In the genomic region with DNA sequence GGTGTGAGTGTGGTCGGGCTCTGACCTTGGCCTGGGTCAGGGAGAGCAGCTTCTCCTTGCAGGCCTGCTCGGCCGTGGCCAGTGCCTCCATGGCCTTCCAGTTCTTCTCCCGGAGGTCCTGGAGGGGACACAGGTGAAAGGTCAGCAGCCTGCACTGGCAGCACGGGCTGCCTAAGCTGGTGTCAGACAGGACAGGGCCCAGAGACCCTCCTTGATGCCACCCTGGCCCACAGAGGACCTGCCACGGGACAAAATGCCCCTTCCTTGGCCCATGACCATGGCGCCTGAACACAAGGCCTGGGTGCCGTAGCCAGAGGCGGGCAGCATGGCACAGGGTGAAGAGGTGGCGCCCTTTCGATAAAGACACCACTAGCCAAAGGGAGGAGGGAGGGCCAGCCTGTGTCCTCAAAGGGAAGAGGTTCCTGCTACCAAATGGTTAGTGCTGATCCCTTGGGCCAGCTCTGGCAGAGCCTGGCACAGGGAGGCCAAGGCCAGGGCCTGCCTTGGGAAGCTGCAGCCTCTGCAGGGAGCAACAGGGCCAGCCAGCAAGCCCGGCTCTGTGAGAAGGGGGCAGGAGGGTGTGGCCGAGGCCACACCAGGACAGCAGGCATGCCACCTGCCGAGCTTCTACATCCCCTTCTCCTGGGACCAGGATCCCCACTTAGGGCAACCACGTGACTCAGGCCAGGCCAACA, we compare ENCODE assay signal across 18 cellular contexts. TPM values are rescaled to one million over a fixed set of nuclear protein-coding genes. Genes with fewer than 3 reads are reported as not detected.
DNase-seq lines count a peak whose midpoint lies in the region; ATAC-seq and TF ChIP-seq lines count a peak whose summit lies in the region.
"Had no signal": no experiment of that assay in that cellular context is flagged by ENCODE, and none has a peak within 500 bp of the region (broad histone marks: within the 10 kb centered on the region; RNA-seq: fewer than 3 reads in every experiment).

No MANE protein-coding gene starts in this region.

- H3K36me3 ChIP-seq in SK-N-SH (replicated peaks in 1 of 2; ENCODE audit: control insufficient read depth in 1 of 2, insufficient read depth in 2 of 2, low read length in 1 of 2) (peaks cover 3 to 62% of the 10 kb centered on the region in 2 experiments), Peyer's patch (peaks cover 0 to 99% (median 0%) of the 10 kb centered on the region in 3 donors), left lung (peaks cover 0 to 100% of the 10 kb centered on the region in 2 donors), spleen (peaks cover 0 to 100% (median 97%) of the 10 kb centered on the region in 6 donors), prostate gland (peaks cover 11 to 50% of the 10 kb centered on the region in 2 donors)

- H3K4me2 ChIP-seq in SK-N-SH, result no peak overlapping the region

- DNase-seq in SK-N-SH, result peak; percentile 8
- DNase-seq in Peyer's patch, result peak in 2 of 3 donors; percentile 39 to 46
- DNase-seq in left lung, result peak; percentile 23 to 39
- DNase-seq in spleen, result peak; percentile 71
- no peak for DNase-seq in D341Med (ENCODE audit: low spot score)
- no peak for DNase-seq in prostate gland (ENCODE audit: low spot score)
- DNase-seq: foreskin fibroblast, GOT3, NCI-H1092, NCI-H2107, NCI-H526, retina, SJCRH30 had no signal

- TF ChIP-seq POLR2A in Peyer's patch (IDR thresholded peaks at IDR 0.05), result no peak
- TF ChIP-seq POLR2A in spleen (IDR thresholded peaks at IDR 0.05), result no peak
- no peak for TF ChIP-seq POLR2A in prostate gland (IDR thresholded peaks at IDR 0.05)

- WGBS in SK-N-SH (ENCODE audit: low lambda C conversion rate), result 96% methylated on average over 9 of the region's 15 CpGs
- 83 to 91% (median 89%) methylated on average over 11 to 15 of the region's 15 CpGs for WGBS in spleen, 5 donors
- 93% methylated on average over 8 of the region's 15 CpGs for whole genome bisulfite sequencing in prostate gland

- intact Hi-C loops in left lung (cut with DNase I) (no loop called here), spleen (cut with DNase I; ENCODE audit: low total_unique reads) (no loop called here), prostate gland (cut with DNase I) (no loop called here)

- H3K4me1 ChIP-seq in SK-N-SH (ENCODE audit: control insufficient read depth in 1 of 2, insufficient read depth in 2 of 2, low read depth in 1 of 2, low read length in 1 of 2) (no peaks in the 10 kb centered on the region), Peyer's patch (no peaks in the 10 kb centered on the region), left lung (no peaks in the 10 kb centered on the region), spleen (no peaks in the 10 kb centered on the region), prostate gland (replicated peaks) (no peaks in the 10 kb centered on the region)
- H3K4me1 ChIP-seq: adrenal gland, SJCRH30 had no signal

- CTCF ChIA-PET in SK-N-SH (lab: Yijun Ruan, JAX), result interaction anchor here (1.1 to 3.8 kb wide), 3 partner anchors 11 to 120 kb away, joined by 3 to 15 read pairs (median 6); no protein-coding TSS in a partner anchor

- H3F3A ChIP-seq in SK-N-SH (replicated peaks; ENCODE audit: insufficient read depth), result no peaks in the 10 kb centered on the region

- no peak overlapping the region for H2AFZ ChIP-seq in SK-N-SH (ENCODE audit: low read depth)

- H3K27me3 ChIP-seq in SK-N-SH (ENCODE audit: insufficient read depth), result no peaks in the 10 kb centered on the region
- no peaks in the 10 kb centered on the region for H3K27me3 ChIP-seq in Peyer's patch
- H3K27me3 ChIP-seq in left lung, result no peaks in the 10 kb centered on the region
- H3K27me3 ChIP-seq in spleen (replicated peaks in 1 of 7), result no peaks in the 10 kb centered on the region
- no peaks in the 10 kb centered on the region for H3K27me3 ChIP-seq in prostate gland (replicated peaks; ENCODE audit: insufficient read depth)
- H3K27me3 ChIP-seq: adrenal gland, SJCRH30, tibial nerve had no signal

- TF ChIP-seq RAD21 in SK-N-SH (IDR thresholded peaks at IDR 0.05; ENCODE audit: low read length), result no peak

- POLR2A ChIA-PET in SK-N-SH (lab: Yijun Ruan, JAX), result interaction anchor here (0.7 kb wide), 1 partner anchor 38 kb away, joined by 3 read pairs; no protein-coding TSS in a partner anchor

- TF ChIP-seq CTCF in SK-N-SH (IDR thresholded peaks at IDR 0.05) (no peak), Peyer's patch (IDR thresholded peaks at IDR 0.05) (no peak), left lung (IDR thresholded peaks at IDR 0.05) (no peak), spleen (IDR thresholded peaks at IDR 0.05 in 8 of 11, conservative IDR thresholded peaks at IDR 0.05 in 3 of 11) (no peak), prostate gland (IDR thresholded peaks at IDR 0.05) (no peak)

- H4K20me1 ChIP-seq in SK-N-SH (ENCODE audit: insufficient read depth), result no peaks in the 10 kb centered on the region

- H3K27ac ChIP-seq in SK-N-SH (ENCODE audit: low read depth in 2 of 2, low read length in 1 of 2) (no peak overlapping the region), Peyer's patch (no peak overlapping the region), left lung (no peak overlapping the region), spleen (no peak overlapping the region), prostate gland (no peak overlapping the region)
- H3K27ac ChIP-seq: adrenal gland, SJCRH30 had no signal

- H3K9me3 ChIP-seq in SK-N-SH (no peaks in the 10 kb centered on the region), Peyer's patch (no peaks in the 10 kb centered on the region), left lung (no peaks in the 10 kb centered on the region), spleen (no peaks in the 10 kb centered on the region), prostate gland (no peaks in the 10 kb centered on the region)
- H3K9me3 ChIP-seq: adrenal gland, SJCRH30, tibial nerve had no signal

- TF ChIP-seq EP300 in SK-N-SH (IDR thresholded peaks at IDR 0.05; ENCODE audit: borderline replicate concordance in 1 of 2, low read depth in 1 of 2, low read length in 1 of 2), result no peak

- ATAC-seq in SK-N-SH treated with all-trans-retinoic acid at 6 μM for 48 hours, result no peak
- no peak for ATAC-seq in left lung
- ATAC-seq in GM19035 (IDR thresholded peaks at IDR 0.05; ENCODE audit: unreplicated experiment), result no peak
- ATAC-seq: activated T-helper 17 cell treated with anti-CD3 and anti-CD28 coated beads, Interleukin-2, amount 50 U/mL, for 72 hours had no signal

- no peaks in the 10 kb centered on the region for H3K9me2 ChIP-seq in SK-N-SH

- H3K4me3 ChIP-seq in SK-N-SH (ENCODE audit: low read depth in 2 of 2, low read length in 1 of 2) (no peak overlapping the region), Peyer's patch (no peak overlapping the region), left lung (no peak overlapping the region), spleen (no peak overlapping the region), prostate gland (no peak overlapping the region)
- H3K4me3 ChIP-seq: adrenal gland, SJCRH30, tibial nerve had no signal

- H3K9ac ChIP-seq in SK-N-SH, result no peak overlapping the region

- H3K79me2 ChIP-seq in SK-N-SH (ENCODE audit: insufficient read depth), result no peaks in the 10 kb centered on the region

TF ChIP-seq in SK-N-SH, 30 proteins besides CTCF, POLR2A, EP300 and RAD21 (continues in another document):
- TF ChIP-seq GABPA (IDR thresholded peaks at IDR 0.05; ENCODE audit: low read depth), result no peak
- no peak for TF ChIP-seq USF2 (IDR thresholded peaks at IDR 0.05; ENCODE audit: borderline replicate concordance, low read depth, low read length)
- no peak for TF ChIP-seq NFIC (IDR thresholded peaks at IDR 0.05; ENCODE audit: borderline replicate concordance)
- no peak for TF ChIP-seq RFX5 (IDR thresholded peaks at IDR 0.05; ENCODE audit: low read length)
- TF ChIP-seq FOXJ3 (CRISPR knock-in tag; IDR thresholded peaks at IDR 0.05), result no peak
- no peak for TF ChIP-seq EZH2phosphoT487 (IDR thresholded peaks at IDR 0.05; ENCODE audit: borderline replicate concordance, low read depth)
- TF ChIP-seq JUND (IDR thresholded peaks at IDR 0.05), result no peak

TF ChIP-seq in SK-N-SH treated with all-trans-retinoic acid at 6 μM for 48 hours, 23 proteins besides CTCF, POLR2A, EP300 and RAD21 (continues in another document):
- TF ChIP-seq ZC3H10 (CRISPR knock-in tag; IDR thresholded peaks at IDR 0.05) (no peak), ESRRG (CRISPR knock-in tag; IDR thresholded peaks at IDR 0.05) (no peak), ZFP30 (CRISPR knock-in tag; IDR thresholded peaks at IDR 0.05) (no peak), CSDC2 (CRISPR knock-in tag; IDR thresholded peaks at IDR 0.05) (no peak), PPARA (CRISPR knock-in tag; IDR thresholded peaks at IDR 0.05; ENCODE audit: borderline replicate concordance) (no peak), OSR1 (CRISPR knock-in tag; IDR thresholded peaks at IDR 0.05) (no peak), ARNTL (CRISPR knock-in tag; IDR thresholded peaks at IDR 0.05; ENCODE audit: borderline replicate concordance, low read depth) (no peak), CREB5 (CRISPR knock-in tag; IDR thresholded peaks at IDR 0.05; ENCODE audit: low read depth) (no peak)

RNA-seq across cellular contexts. Expression of gene DSTN, which starts 54.8 kb away (rescaled TPM):
- polyA plus RNA-seq in SK-N-SH (2012; rRNA removed), result 151 and 167 TPM in 2 replicates
- 249 and 348 TPM in 2 replicates for polyA plus RNA-seq in SK-N-SH (2012; cell fraction: cytosol; rRNA removed)
- 57.6 and 74.2 TPM in 2 replicates for polyA plus RNA-seq in SK-N-SH (2012; cell fraction: nucleus; rRNA removed)
- 100 to 1,000 TPM; 111 to 151 (median 117) TPM for total RNA-seq in Peyer's patch
- 100 to 1,000 TPM; 504 to 551 TPM for total RNA-seq in left lung
- total RNA-seq in spleen, result 100 to 1,000 TPM in 3 of 7 donors, 10 to 100 TPM in 4; 62.0 to 122 (median 93.6) TPM
- 100 to 1,000 TPM in 2 of 3 donors, 10 to 100 TPM in 1; 65.8 to 157 (median 107) TPM for polyA plus RNA-seq in spleen
- 100 to 1,000 TPM; 284 to 559 TPM for total RNA-seq in prostate gland

RNA-seq across cellular contexts. Expression of gene RRBP1, which starts 57.3 kb away (rescaled TPM):
- polyA plus RNA-seq in SK-N-SH (2012; rRNA removed) (31.0 and 50.2 TPM in 2 replicates), spleen (10 to 100 TPM; 17.0 to 27.3 (median 21.7) TPM)
- polyA plus RNA-seq in SK-N-SH (2012; cell fraction: cytosol; rRNA removed), result 28.4 and 38.4 TPM in 2 replicates
- 71.4 and 77.4 TPM in 2 replicates for polyA plus RNA-seq in SK-N-SH (2012; cell fraction: nucleus; rRNA removed)
- total RNA-seq in Peyer's patch (100 to 1,000 TPM; 169 to 328 (median 249) TPM), left lung (100 to 1,000 TPM; 201 to 263 TPM), spleen (100 to 1,000 TPM in 6 of 7 donors, 10 to 100 TPM in 1; 78.8 to 164 (median 122) TPM), prostate gland (100 to 1,000 TPM; 112 to 148 TPM)

Comparison
In these comparisons a context has a peak if more than half of its experiments do, and no peak if none do; other contexts are left out.
1. DNase-seq: peak in SK-N-SH (single experiment), Peyer's patch (2 of 3), left lung (2 of 2) and spleen (single experiment); none in D341Med (single experiment) and prostate gland (single experiment).